ENCODE assay signal across 19 cellular contexts in the genomic region with DNA sequence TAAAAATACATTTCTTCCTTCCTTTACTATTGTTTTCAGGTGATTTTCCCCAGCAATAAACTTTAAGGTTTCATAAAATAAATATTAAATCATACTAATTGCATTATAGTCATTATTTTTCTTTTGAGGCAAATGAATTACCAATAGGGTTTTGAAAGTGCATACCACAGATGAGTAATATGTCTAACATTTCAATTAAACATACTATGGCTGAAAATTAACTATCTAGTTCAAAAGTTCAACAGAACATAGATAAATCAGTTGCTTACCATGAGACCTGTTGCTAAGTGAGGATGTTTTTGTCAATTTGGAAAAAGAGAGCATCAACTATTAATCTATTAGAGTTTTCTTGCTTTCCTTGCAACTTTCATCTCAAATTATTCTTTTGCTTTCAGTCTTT. TPM values are rescaled to one million over a fixed set of nuclear protein-coding genes. Genes with fewer than 3 reads are reported as not detected.
DNase-seq lines count a peak whose midpoint lies in the region; FAIRE-seq and TF ChIP-seq lines count a peak whose summit lies in the region.
"Had no signal": no experiment of that assay in that cellular context is flagged by ENCODE, and none has a peak within 500 bp of the region (broad histone marks: within the 10 kb centered on the region; RNA-seq: fewer than 3 reads in every experiment).

No MANE protein-coding gene starts in this region.

- peak; percentile 54 for DNase-seq in ACHN
- DNase-seq in RCC 7860 (ENCODE audit: low spot score): peak; percentile 52
- peak; percentile 44 for DNase-seq in kidney epithelial cell (ENCODE audit: low read depth)
- peak; percentile 92 for DNase-seq in renal cortical epithelial cell (ENCODE audit: low read depth)
- DNase-seq in inferior parietal cortex (ENCODE audit: extremely low spot score): no peak
- DNase-seq in osteoblast (ENCODE audit: insufficient read length, low spot score, missing footprints): no peak
- no peak for DNase-seq in activated CD4-positive, alpha-beta memory T cell treated with anti-CD3 and anti-CD28 coated beads for 36 hours
- DNase-seq: BE2C; CD4-positive, alpha-beta memory T cell; COR-L47; DMS53; GF-D8; GOT3; H9 had no signal

- in situ Hi-C loops in ACHN (cut with HindIII; ENCODE audit: low pct_ligation_motif_present, low pct_unique_long_range_greater_than_20kb, low sequenced_read_pairs): no loop called here

- no peaks in the 10 kb centered on the region for H3K4me1 Mint-ChIP-seq in activated CD4-positive, alpha-beta memory T cell treated with anti-CD3 and anti-CD28 coated beads for 36 hours (ENCODE audit: low read depth)
- H3K4me1 Mint-ChIP-seq: H9 had no signal

- no peak for TF ChIP-seq CTCF in kidney epithelial cell (IDR thresholded peaks at IDR 0.05; ENCODE audit: insufficient read depth, low read length, poor library complexity, severe bottlenecking)
- TF ChIP-seq CTCF in osteoblast (IDR thresholded peaks at IDR 0.05; ENCODE audit: extremely low read depth, low read depth, low read length): no peak

- CTCF ChIA-PET in activated CD4-positive, alpha-beta memory T cell treated with anti-CD3 and anti-CD28 coated beads for 36 hours (lab: Charles Lee): no interaction called here

- H3K27ac ChIP-seq in osteoblast (ENCODE audit: low read depth, low read length): no peak overlapping the region
- H3K27ac ChIP-seq: C4-2B, HL-60 had no signal

- no peaks in the 10 kb centered on the region for H4K20me1 ChIP-seq in osteoblast (ENCODE audit: insufficient read depth, low read length)

- peaks cover 2% of the 10 kb centered on the region for H3K27me3 Mint-ChIP-seq in activated CD4-positive, alpha-beta memory T cell treated with anti-CD3 and anti-CD28 coated beads for 36 hours

- H3K27me3 ChIP-seq in kidney epithelial cell (ENCODE audit: control insufficient read depth, insufficient read depth, low read length): no peaks in the 10 kb centered on the region
- H3K27me3 ChIP-seq in osteoblast (ENCODE audit: insufficient read depth, low read length): no peaks in the 10 kb centered on the region
- H3K27me3 ChIP-seq: BE2C had no signal

- intact Hi-C loops in activated CD4-positive, alpha-beta memory T cell treated with anti-CD3 and anti-CD28 coated beads for 36 hours (cut with micrococcal nuclease): no loop called here

- no peak overlapping the region for H3K4me3 Mint-ChIP-seq in activated CD4-positive, alpha-beta memory T cell treated with anti-CD3 and anti-CD28 coated beads for 36 hours
- H3K4me3 Mint-ChIP-seq: CD4-positive, alpha-beta memory T cell; H9 had no signal

- no peaks in the 10 kb centered on the region for H3K79me2 ChIP-seq in osteoblast (ENCODE audit: insufficient read depth, low read length)

- no peaks in the 10 kb centered on the region for H3K9me3 ChIP-seq in osteoblast (ENCODE audit: low read depth, low read length)
- H3K9me3 ChIP-seq: BE2C had no signal

- H3K27ac Mint-ChIP-seq in activated CD4-positive, alpha-beta memory T cell treated with anti-CD3 and anti-CD28 coated beads for 36 hours: no peak overlapping the region
- H3K27ac Mint-ChIP-seq: CD4-positive, alpha-beta memory T cell; H9 had no signal

- no peaks in the 10 kb centered on the region for H3K36me3 Mint-ChIP-seq in activated CD4-positive, alpha-beta memory T cell treated with anti-CD3 and anti-CD28 coated beads for 36 hours
- H3K36me3 Mint-ChIP-seq: CD4-positive, alpha-beta memory T cell had no signal

- H3K4me3 ChIP-seq in kidney epithelial cell (ENCODE audit: low read depth, low read length) (no peak overlapping the region), osteoblast (ENCODE audit: insufficient read depth, low read length) (no peak overlapping the region)
- H3K4me3 ChIP-seq: K562 had no signal

- no peaks in the 10 kb centered on the region for H3K4me1 ChIP-seq in osteoblast (ENCODE audit: insufficient read depth, low read length)
- H3K4me1 ChIP-seq: BE2C had no signal

- POLR2A ChIA-PET in activated CD4-positive, alpha-beta memory T cell treated with anti-CD3 and anti-CD28 coated beads for 36 hours (lab: Charles Lee): no interaction called here

- peak; percentile 77 for FAIRE-seq in RCC 7860 (lab: Jason Lieb, UNC)
- FAIRE-seq: GM19239, K562 had no signal

- no peak overlapping the region for H2AFZ ChIP-seq in osteoblast (ENCODE audit: low read length)

- no peaks in the 10 kb centered on the region for H3K36me3 ChIP-seq in kidney epithelial cell (ENCODE audit: control insufficient read depth, insufficient read depth, low read length)
- H3K36me3 ChIP-seq in osteoblast (ENCODE audit: insufficient read depth, low read length): no peaks in the 10 kb centered on the region
- H3K36me3 ChIP-seq: BE2C had no signal

- H3K4me2 ChIP-seq in osteoblast (ENCODE audit: insufficient read depth, low read length): no peak overlapping the region

- no peaks in the 10 kb centered on the region for H3K9me3 Mint-ChIP-seq in activated CD4-positive, alpha-beta memory T cell treated with anti-CD3 and anti-CD28 coated beads for 36 hours
- H3K9me3 Mint-ChIP-seq: H9 had no signal

RNA-seq across cellular contexts. Expression of a gene that starts 35.0 kb away (rescaled TPM):
- total RNA-seq in kidney epithelial cell (1.3 TPM in 1 of 2 replicates, not detected in the other), renal cortical epithelial cell (0.17 and 3.8 TPM in 2 replicates), osteoblast (not detected in 2 replicates)
- not detected for total RNA-seq in activated CD4-positive, alpha-beta memory T cell treated with anti-CD3 and anti-CD28 coated beads for 36 hours
- total RNA-seq: A172; CD4-positive, alpha-beta memory T cell; K562 had no signal

RNA-seq across cellular contexts. Expression of a gene that starts 46.3 kb away (rescaled TPM):
- total RNA-seq in kidney epithelial cell (1.7 and 2.7 TPM in 2 replicates), renal cortical epithelial cell (2.4 and 21.1 TPM in 2 replicates), osteoblast (under 0.01 TPM in 2 replicates)
- not detected for total RNA-seq in activated CD4-positive, alpha-beta memory T cell treated with anti-CD3 and anti-CD28 coated beads for 36 hours
- total RNA-seq: CD4-positive, alpha-beta memory T cell had no signal

Comparison
In these comparisons a context has a peak if more than half of its experiments do, and no peak if none do; other contexts are left out.
1. DNase-seq: peak in ACHN (single experiment), RCC 7860 (single experiment), kidney epithelial cell (single experiment) and renal cortical epithelial cell (single experiment); none in inferior parietal cortex (single experiment), osteoblast (single experiment) and activated CD4-positive, alpha-beta memory T cell treated with anti-CD3 and anti-CD28 coated beads for 36 hours (single experiment).